23 cellular contexts compared by ENCODE assay signal in the genomic region with DNA sequence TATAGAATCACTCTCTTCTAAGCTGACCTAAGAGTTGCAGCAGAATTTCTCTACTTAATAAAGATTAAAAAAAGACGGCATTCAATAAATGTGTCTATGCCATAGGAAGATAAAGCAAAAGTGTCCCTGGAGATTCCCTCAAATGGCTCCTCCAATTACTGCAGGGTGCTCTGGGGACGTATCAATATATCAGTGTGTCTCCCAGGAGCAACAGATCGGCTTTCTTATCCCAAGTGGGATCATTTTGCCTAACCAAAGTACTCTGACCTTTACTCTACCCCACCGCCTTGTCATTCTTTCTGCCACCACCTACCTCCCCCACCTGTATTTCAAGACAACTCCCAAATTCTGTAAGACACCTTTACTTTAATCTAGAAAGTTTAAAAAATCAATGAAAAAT.
DNase-seq lines count a peak whose midpoint lies in the region; ATAC-seq and TF ChIP-seq lines count a peak whose summit lies in the region.
"Had no signal": no experiment of that assay in that cellular context is flagged by ENCODE, and none has a peak within 500 bp of the region (broad histone marks: within the 10 kb centered on the region; RNA-seq: fewer than 3 reads in every experiment).

No MANE protein-coding gene starts in this region.

- H2AFZ ChIP-seq in GM23338, result no peak overlapping the region

- H3F3A ChIP-seq in GM23338 (replicated peaks; ENCODE audit: low read depth), result no peaks in the 10 kb centered on the region

- 0 out of 2 replicates have a peak, but pooled peaks cover 3% of the 10 kb centered on the region for H3K9me2 ChIP-seq in GM23338 (ENCODE audit: insufficient read depth)

- H3K27ac Mint-ChIP-seq in GM23338, result no peak overlapping the region; the same call in 1 of the 2 replicates
- H3K27ac Mint-ChIP-seq: CD4-positive, alpha-beta T cell had no signal

- peaks cover 14% of the 10 kb centered on the region for H3K4me1 Mint-ChIP-seq in GM23338

- no peak overlapping the region for H3K4me3 ChIP-seq in GM23338
- H3K4me3 ChIP-seq in Panc1 (ENCODE audit: low read depth in 2 of 2, low read length in 2 of 2), result no peak overlapping the region
- no peak overlapping the region for H3K4me3 ChIP-seq in left ventricle myocardium inferior
- no peak overlapping the region for H3K4me3 ChIP-seq in mucosa of descending colon
- H3K4me3 ChIP-seq: BLaER1 treated with 17β-estradiol and CSF1 and Interleukin-3, amounts not matched to agents 10 nM and 100 nM; GM23248 had no signal

- H3K27me3 Mint-ChIP-seq in GM23338 (ENCODE audit: insufficient read depth, low read depth, poor library complexity), result no peaks in the 10 kb centered on the region
- H3K27me3 Mint-ChIP-seq: CD4-positive, alpha-beta T cell had no signal

- H3K4me2 ChIP-seq in GM23338, result no peak overlapping the region
- H3K4me2 ChIP-seq: BLaER1 treated with 17β-estradiol and CSF1 and Interleukin-3, amounts not matched to agents 10 nM and 100 nM had no signal

- 0 out of 3 replicates have a peak, but pooled peaks cover 2% of the 10 kb centered on the region for H3K9me3 Mint-ChIP-seq in GM23338

- POLR2A ChIA-PET in Panc1 (lab: Charles Lee), result no interaction called here

- H3K9me3 ChIP-seq in Panc1 (ENCODE audit: control insufficient read depth, insufficient read depth, low read depth, low read length) (peaks cover 5% of the 10 kb centered on the region; the same call in 1 of the 2 replicates), left ventricle myocardium inferior (replicated peaks) (no peaks in the 10 kb centered on the region), mucosa of descending colon (no peaks in the 10 kb centered on the region)
- H3K9me3 ChIP-seq: BLaER1 treated with 17β-estradiol and CSF1 and Interleukin-3, amounts not matched to agents 10 nM and 100 nM had no signal

- no peaks in the 10 kb centered on the region for H3K79me2 ChIP-seq in GM23338 (replicated peaks; ENCODE audit: insufficient read depth)

- H4K20me1 ChIP-seq in GM23338 (replicated peaks; ENCODE audit: insufficient read depth), result no peaks in the 10 kb centered on the region
- H4K20me1 ChIP-seq: BLaER1 treated with 17β-estradiol and CSF1 and Interleukin-3, amounts not matched to agents 10 nM and 100 nM had no signal

- H3K4me3 Mint-ChIP-seq in GM23338, result no peak overlapping the region
- H3K4me3 Mint-ChIP-seq: CD4-positive, alpha-beta T cell had no signal

- no TSS peak for BruUV-seq in Panc1 (replicated peaks; lab: Mats Ljungman, UMichigan)

- intact Hi-C loops in Panc1 (cut with micrococcal nuclease; ENCODE audit: unreplicated experiment) (no loop called here), left ventricle myocardium inferior (cut with micrococcal nuclease) (no loop called here), mucosa of descending colon (cut with DNase I, micrococcal nuclease) (no loop called here)

- in situ Hi-C loops in Panc1 (cut with HindIII; ENCODE audit: low pct_unique_long_range_greater_than_20kb, low sequenced_read_pairs), result no loop called here

- no peaks in the 10 kb centered on the region for H3K36me3 ChIP-seq in GM23338 (ENCODE audit: insufficient read depth)
- no peaks in the 10 kb centered on the region for H3K36me3 ChIP-seq in Panc1 (ENCODE audit: control insufficient read depth, insufficient read depth, low read length)
- no peaks in the 10 kb centered on the region for H3K36me3 ChIP-seq in left ventricle myocardium inferior
- no peaks in the 10 kb centered on the region for H3K36me3 ChIP-seq in mucosa of descending colon (ENCODE audit: low read depth)
- H3K36me3 ChIP-seq: BLaER1 treated with 17β-estradiol and CSF1 and Interleukin-3, amounts not matched to agents 10 nM and 100 nM had no signal

- CTCF ChIA-PET in Panc1 (lab: Charles Lee), result no interaction called here

- H3K36me3 Mint-ChIP-seq in GM23338 (ENCODE audit: low read depth), result no peaks in the 10 kb centered on the region

- ATAC-seq in GM23338, result peak; percentile 55
- no peak for ATAC-seq in Panc1
- no peak for ATAC-seq in HG03108 (IDR thresholded peaks at IDR 0.05; ENCODE audit: unreplicated experiment)
- ATAC-seq in mucosa of descending colon, result no peak

- H3K27ac ChIP-seq in GM23338 (ENCODE audit: low read depth) (no peak overlapping the region), Panc1 (ENCODE audit: low read length) (peak overlapping the region; percentile 25; the same call in 1 of the 2 replicates), left ventricle myocardium inferior (replicated peaks) (no peak overlapping the region)
- H3K27ac ChIP-seq: BLaER1 treated with 17β-estradiol and CSF1 and Interleukin-3, amounts not matched to agents 10 nM and 100 nM; GM23248; HL-60; RWPE1 had no signal

- DNase-seq in GM23338 (ENCODE audit: low spot score) (peak; percentile 19), NCI-H1436 treated with DMSO at 0.1 percent for 48 hours (lab: John Stamatoyannopoulos, UW) (peak; percentile 20), Panc1 (ENCODE audit: low read depth, low spot score) (no peak), iPS-NIHi7 (ENCODE audit: extremely low spot score) (peak; percentile 10), hepatic stellate cell (ENCODE audit: low spot score) (no peak), left ventricle myocardium inferior (no peak), mucosa of descending colon (no peak)
- DNase-seq: AML-193; CD4-positive, alpha-beta T cell; GM23248; HCEC 1CT; Karpas-422; NCI-H1092; NCI-H1417 treated with DMSO at 0.1 percent for 48 hours; NCI-H187 treated with DMSO at 0.1 percent for 48 hours; NCI-H446; NCI-H526; SHP77; T-helper 1 cell had no signal

- TF ChIP-seq CTCF in GM23338 (conservative IDR thresholded peaks at IDR 0.05; ENCODE audit: low read depth in 2 of 2) (no peak), Panc1 (IDR thresholded peaks at IDR 0.05) (no peak), left ventricle myocardium inferior (IDR thresholded peaks at IDR 0.05; ENCODE audit: borderline replicate concordance) (no peak), mucosa of descending colon (IDR thresholded peaks at IDR 0.05) (no peak)

- H3K27me3 ChIP-seq in GM23338 (ENCODE audit: insufficient read depth) (no peaks in the 10 kb centered on the region), Panc1 (ENCODE audit: control insufficient read depth, insufficient read depth, low read length) (no peaks in the 10 kb centered on the region), left ventricle myocardium inferior (ENCODE audit: low read depth) (no peaks in the 10 kb centered on the region)
- H3K27me3 ChIP-seq: BLaER1 treated with 17β-estradiol and CSF1 and Interleukin-3, amounts not matched to agents 10 nM and 100 nM had no signal

- H3K4me1 ChIP-seq in GM23338 (ENCODE audit: insufficient read depth) (0 out of 2 replicates have a peak, but pooled peaks cover 6% of the 10 kb centered on the region), Panc1 (ENCODE audit: control insufficient read depth, insufficient read depth, low read length) (no peaks in the 10 kb centered on the region), left ventricle myocardium inferior (no peaks in the 10 kb centered on the region), mucosa of descending colon (ENCODE audit: low read depth) (no peaks in the 10 kb centered on the region)

TF ChIP-seq in GM23338, 12 proteins besides CTCF, POLR2A, EP300 and RAD21 (continues in another document):
- TF ChIP-seq STAT1 (IDR thresholded peaks at IDR 0.05; ENCODE audit: unreplicated experiment) (no peak), REST (IDR thresholded peaks at IDR 0.05; ENCODE audit: unreplicated experiment) (no peak), ZNF331 (CRISPR knock-in tag; IDR thresholded peaks at IDR 0.05; ENCODE audit: low read depth) (no peak), ETS1 (IDR thresholded peaks at IDR 0.05) (no peak), CREB1 (CRISPR knock-in tag; IDR thresholded peaks at IDR 0.05; ENCODE audit: low read depth) (no peak), ZNF114 (CRISPR knock-in tag; IDR thresholded peaks at IDR 0.05) (no peak), NANOG (IDR thresholded peaks at IDR 0.05; ENCODE audit: borderline replicate concordance) (no peak)

Comparison
In these comparisons a context has a peak if more than half of its experiments do, and no peak if none do; other contexts are left out.
1. DNase-seq: peak in GM23338 (single experiment), NCI-H1436 treated with DMSO at 0.1 percent for 48 hours (single experiment) and iPS-NIHi7 (single experiment); none in Panc1 (single experiment), hepatic stellate cell (single experiment), left ventricle myocardium inferior (single experiment) and mucosa of descending colon (0 of 3).